Comparison of ENCODE assay signal across 8 cellular contexts in genomic region chr9:126301985-126302603, GRCh38. TPM values are rescaled to one million over a fixed set of nuclear protein-coding genes. Genes with fewer than 3 reads are reported as not detected.
DNase-seq lines count a peak whose midpoint lies in the region; ATAC-seq and TF ChIP-seq lines count a peak whose summit lies in the region.
"Had no signal": no experiment of that assay in that cellular context is flagged by ENCODE, and none has a peak within 500 bp of the region (broad histone marks: within the 10 kb centered on the region; RNA-seq: fewer than 3 reads in every experiment).

No MANE protein-coding gene starts in this region.

- H3K79me2 ChIP-seq in mammary epithelial cell (ENCODE audit: insufficient read depth, low read length): no peaks in the 10 kb centered on the region

- no TSS peak for BruUV-seq in mammary epithelial cell (replicated peaks; lab: Mats Ljungman, UMichigan)

- no peaks in the 10 kb centered on the region for H3K9me3 ChIP-seq in mammary epithelial cell (replicated peaks; ENCODE audit: insufficient read depth, low read length)

- no peak for ATAC-seq in HG02588 (IDR thresholded peaks at IDR 0.05; ENCODE audit: unreplicated experiment)

- no peak overlapping the region for H2AFZ ChIP-seq in mammary epithelial cell (ENCODE audit: low read depth, low read length)

- TF ChIP-seq CTCF in GM10266 (IDR thresholded peaks at IDR 0.05; ENCODE audit: control insufficient read depth, insufficient read depth, low read depth, missing control alignments): peak; percentile 44
- TF ChIP-seq CTCF in mammary epithelial cell (conservative IDR thresholded peaks at IDR 0.05 in 1 of 2, IDR thresholded peaks at IDR 0.05 in 1 of 2; ENCODE audit: extremely low read depth in 1 of 2, insufficient read depth in 1 of 2, low read depth in 1 of 2, low read length in 2 of 2): peak; percentile 60 to 87

- H3K4me2 ChIP-seq in mammary epithelial cell (ENCODE audit: insufficient read depth, low read depth, low read length): no peak overlapping the region

- H4K20me1 ChIP-seq in mammary epithelial cell (ENCODE audit: insufficient read depth, low read length): no peaks in the 10 kb centered on the region

- DNase-seq in GM10266 (ENCODE audit: extremely low spot score) (peak; percentile 47), NCI-H146 (lab: John Stamatoyannopoulos, UW) (peak; percentile 60), T-helper 1 cell (peak in 4 of 5 donors; percentile 28 to 49 (median 38)), mammary epithelial cell (peak; percentile 45), inferior parietal cortex (ENCODE audit: extremely low spot score) (peak; percentile 86)
- peak; percentile 33 for DNase-seq in stimulated activated CD4-positive, alpha-beta T cell treated with anti-CD3 and anti-CD28 coated beads, Interleukin-2, amount 100 ng/mL, for 4 hours (ENCODE audit: low read depth)

- WGBS in mammary epithelial cell (ENCODE audit: low coverage, missing lambda C conversion rate): 31% methylated on average over 4 of the region's 4 CpGs

- CTCF ChIA-PET in mammary epithelial cell (lab: Charles Lee; ENCODE audit: low non-redundant PET): no interaction called here

- H3K9ac ChIP-seq in mammary epithelial cell (ENCODE audit: insufficient read depth, low read length): no peak overlapping the region

- dilution Hi-C loops in mammary epithelial cell (cut with HindIII; ENCODE audit: low sequenced_read_pairs): no loop called here

- no peaks in the 10 kb centered on the region for H3K4me1 ChIP-seq in mammary epithelial cell (ENCODE audit: insufficient read depth, low read length)

- H3K27ac ChIP-seq in mammary epithelial cell (ENCODE audit: insufficient read depth, low read depth, low read length): no peak overlapping the region
- H3K27ac ChIP-seq: epithelial cell of prostate had no signal

- no peaks in the 10 kb centered on the region for H3K36me3 ChIP-seq in mammary epithelial cell (ENCODE audit: insufficient read depth, low read length)

- H3K27me3 ChIP-seq in mammary epithelial cell (ENCODE audit: insufficient read depth, low read length): peaks cover 2% of the 10 kb centered on the region

- in situ Hi-C loops in mammary epithelial cell (cut with MboI; ENCODE audit: low sequenced_read_pairs in 2 of 2): loop anchor here (5.0 to 10.0 kb wide), 2 partner anchors 93 to 95 kb away; no protein-coding TSS in a partner anchor

- no peak overlapping the region for H3K4me3 ChIP-seq in mammary epithelial cell (replicated peaks in 1 of 3; ENCODE audit: insufficient read depth in 1 of 3, low read depth in 2 of 3, low read length in 3 of 3)

- intact Hi-C loops in mammary epithelial cell (cut with micrococcal nuclease): loop anchor here (1.0 kb wide), 3 partner anchors 84 to 189 kb away; no protein-coding TSS in a partner anchor

RNA-seq across cellular contexts. Expression of gene MVB12B, which starts 24.5 kb away (rescaled TPM):
- total RNA-seq in mammary epithelial cell: 1 to 10 TPM; 3.0 to 6.6 TPM
- 2.2 TPM for polyA plus RNA-seq in mammary epithelial cell
- polyA minus RNA-seq in mammary epithelial cell: 0.36 TPM

Comparison
In these comparisons a context has a peak if more than half of its experiments do, and no peak if none do; other contexts are left out.
1. DNase-seq: peak in every context shown above with its lines; median percentile 86 in inferior parietal cortex; 60 in NCI-H146; 47 in GM10266; 45 in mammary epithelial cell; 38 in T-helper 1 cell; 33 in stimulated activated CD4-positive, alpha-beta T cell treated with anti-CD3 and anti-CD28 coated beads, Interleukin-2, amount 100 ng/mL, for 4 hours.